1 cellular context compared by ENCODE assay signal in the genomic region with DNA sequence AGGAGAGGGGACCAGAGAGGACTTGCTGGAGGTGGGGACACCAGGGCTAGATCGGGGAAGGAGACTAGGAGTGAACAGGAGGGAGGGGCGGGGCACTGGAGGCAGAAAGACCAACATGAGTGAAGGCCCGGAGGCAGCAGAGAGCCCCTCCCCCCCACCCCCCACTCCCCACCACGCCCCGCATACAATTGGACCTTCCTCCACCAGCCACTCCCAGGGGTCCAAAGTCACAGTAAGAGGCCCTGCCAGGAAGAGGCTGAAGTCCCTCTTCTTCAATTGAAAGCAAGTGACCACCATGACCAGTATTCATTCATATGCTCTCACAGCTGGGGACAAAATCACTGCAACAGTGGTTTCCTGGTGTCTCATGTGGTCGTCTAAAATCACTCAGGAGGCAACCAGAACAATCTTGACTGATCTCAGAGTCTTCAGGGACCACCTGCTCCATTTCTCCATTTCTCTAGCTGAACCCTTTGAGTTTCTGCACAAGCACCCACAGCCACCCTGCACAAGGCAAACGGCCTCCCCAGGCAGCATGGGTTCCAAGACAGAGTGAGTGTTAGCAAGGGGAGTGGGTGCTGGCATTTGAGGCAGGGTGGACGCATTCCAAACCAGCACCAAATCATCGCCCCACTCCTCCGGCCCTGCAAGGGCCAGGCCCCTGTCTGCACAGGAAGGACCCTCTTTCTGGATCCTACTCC.
TF ChIP-seq lines count a peak whose summit lies in the region.

No MANE protein-coding gene starts in this region.

TF ChIP-seq in H1, 55 proteins besides CTCF, POLR2A, EP300 and RAD21:
- no peak for TF ChIP-seq BACH1 (IDR thresholded peaks at IDR 0.05; ENCODE audit: low read length)
